9 cellular contexts compared by ENCODE assay signal in the genomic region with DNA sequence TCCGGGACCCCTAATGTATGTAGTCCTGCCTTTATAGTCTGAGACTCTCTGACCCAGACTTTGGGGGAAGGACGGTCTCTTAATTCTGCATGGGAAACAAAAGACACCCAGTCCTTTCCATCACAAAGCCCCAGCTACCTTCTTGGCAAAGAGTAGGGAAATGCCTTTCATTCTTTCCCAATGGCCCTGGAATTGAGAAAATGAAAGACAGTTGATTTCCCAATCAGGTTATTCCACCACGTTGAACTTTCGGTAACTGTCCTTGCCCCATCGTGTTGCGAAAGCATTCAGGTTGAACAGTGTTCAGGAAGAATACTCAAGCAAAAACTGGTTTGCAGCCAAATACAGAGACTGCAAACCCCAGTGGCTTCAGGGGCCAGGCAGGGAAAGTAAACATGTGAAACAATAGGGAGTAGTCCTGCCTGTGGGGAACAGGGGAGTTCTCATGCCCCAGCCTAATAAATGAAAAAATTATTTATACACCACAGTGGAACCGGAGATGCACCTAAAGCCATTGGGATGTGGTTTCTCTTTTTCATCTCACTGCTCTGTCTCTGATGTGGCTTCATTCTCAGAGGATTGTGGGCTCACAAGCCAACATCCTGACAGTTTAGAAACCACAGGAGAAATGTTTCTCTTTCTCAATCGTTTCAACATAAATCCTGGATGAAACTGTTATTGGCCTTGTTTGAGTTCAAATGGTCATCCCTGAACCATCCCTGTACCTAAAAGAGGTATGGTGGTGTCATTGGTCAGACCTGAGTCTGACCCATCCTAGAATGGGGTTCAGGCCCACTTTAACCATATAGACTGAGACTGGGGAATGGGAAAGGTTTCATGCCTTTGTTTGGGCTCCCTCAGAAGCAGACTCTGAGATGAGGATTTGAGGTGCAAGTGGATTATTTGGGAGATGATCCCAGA. TPM values are rescaled to one million over a fixed set of nuclear protein-coding genes. Genes with fewer than 3 reads are reported as not detected.
DNase-seq lines count a peak whose midpoint lies in the region; ATAC-seq, FAIRE-seq and TF ChIP-seq lines count a peak whose summit lies in the region.
"Had no signal": no experiment of that assay in that cellular context is flagged by ENCODE, and none has a peak within 500 bp of the region (broad histone marks: within the 10 kb centered on the region; RNA-seq: fewer than 3 reads in every experiment).

No MANE protein-coding gene starts in this region.

- POLR2A ChIA-PET in HepG2 (lab: Yijun Ruan, JAX): interaction anchor here (0.6 to 1.0 kb wide), 11 partner anchors 8 to 184 kb away, joined by 3 to 10 read pairs (median 3); no protein-coding TSS in a partner anchor

- no peaks in the 10 kb centered on the region for H4K20me1 ChIP-seq in HepG2 (ENCODE audit: insufficient read depth, low read length)

- intact Hi-C loops in HepG2 (cut with micrococcal nuclease; ENCODE audit: unreplicated experiment): loop anchor here (1.0 kb wide), 1 partner anchor 54 kb away; no protein-coding TSS in a partner anchor

- H3K27me3 ChIP-seq in bronchial epithelial cell (ENCODE audit: control insufficient read depth, insufficient read depth, low read length): no peaks in the 10 kb centered on the region
- H3K27me3 ChIP-seq in HepG2 (ENCODE audit: control insufficient read depth in 1 of 2, insufficient read depth in 2 of 2, low read length in 2 of 2): no peaks in the 10 kb centered on the region

- WGBS in HepG2 (ENCODE audit: low lambda C conversion rate): 1% methylated on average over 8 of the region's 8 CpGs

- peak; percentile 99 to 100 for TF ChIP-seq EP300 in HepG2 (IDR thresholded peaks at IDR 0.05; ENCODE audit: low read depth in 2 of 2, low read length in 2 of 2)
- TF ChIP-seq EP300 in HepG2 (CRISPR knock-in tag; IDR thresholded peaks at IDR 0.05; ENCODE audit: borderline replicate concordance): peak; percentile 98

- TSS peak; percentile 82 for BruUV-seq in HepG2 (replicated peaks; lab: Mats Ljungman, UMichigan)

- H3K9me3 ChIP-seq in HepG2 (ENCODE audit: low read length): no peaks in the 10 kb centered on the region

- peaks cover 24% of the 10 kb centered on the region for H3K4me1 Mint-ChIP-seq in type B pancreatic cell (ENCODE audit: unreplicated experiment)
- H3K4me1 Mint-ChIP-seq: B cell had no signal

- H3K4me3 ChIP-seq in bronchial epithelial cell (ENCODE audit: low read depth, low read length) (no peak overlapping the region), HepG2 (replicated peaks in 1 of 3; ENCODE audit: insufficient read depth in 1 of 3, low read depth in 2 of 3, low read length in 3 of 3) (peak overlapping the region in 2 of 3 experiments; percentile 11 to 45; a peak in 2 of 6 replicates)

- peak overlapping the region; percentile 85 for H3K27ac ChIP-seq in HepG2 (ENCODE audit: extremely low read length, insufficient read depth, low read length)

- H3K36me3 ChIP-seq in bronchial epithelial cell (ENCODE audit: control insufficient read depth, insufficient read depth, low read length) (no peaks in the 10 kb centered on the region), HepG2 (replicated peaks in 1 of 2; ENCODE audit: control insufficient read depth in 1 of 2, insufficient read depth in 2 of 2, low read length in 2 of 2) (no peaks in the 10 kb centered on the region)

- ATAC-seq in HepG2 (peak; percentile 85), GM21529 (IDR thresholded peaks at IDR 0.05; ENCODE audit: unreplicated experiment) (no peak)

- FAIRE-seq in bronchial epithelial cell (lab: Jason Lieb, UNC): no peak
- peak; percentile 98 for FAIRE-seq in HepG2 (lab: Jason Lieb, UNC)

- H3K4me1 ChIP-seq in HepG2 (ENCODE audit: insufficient read depth, low read length): peaks cover 84% of the 10 kb centered on the region

- H3K9me3 Mint-ChIP-seq in type B pancreatic cell: peaks cover 9% of the 10 kb centered on the region

- H2AFZ ChIP-seq in HepG2 (ENCODE audit: low read length): no peak overlapping the region

- no peaks in the 10 kb centered on the region for H3K36me3 Mint-ChIP-seq in type B pancreatic cell

- no peaks in the 10 kb centered on the region for H3K27me3 Mint-ChIP-seq in type B pancreatic cell

- in situ Hi-C loops in HepG2 (cut with HindIII; ENCODE audit: extremely low pct_ligation_motif_present, low pct_unique_long_range_greater_than_20kb): no loop called here

- peak in 1 of 2 experiments; percentile 61; a peak in 2 of 4 replicates for TF ChIP-seq POLR2A in HepG2 (IDR thresholded peaks at IDR 0.05; ENCODE audit: insufficient read depth in 1 of 2, low read depth in 2 of 2, low read length in 2 of 2)

- peak; percentile 62 for TF ChIP-seq RAD21 in HepG2 (CRISPR knock-in tag; IDR thresholded peaks at IDR 0.05)

- H3K27ac Mint-ChIP-seq in type B pancreatic cell: peak overlapping the region; percentile 89
- H3K27ac Mint-ChIP-seq: B cell had no signal

- H3K4me2 ChIP-seq in HepG2 (ENCODE audit: low read depth, low read length): peak overlapping the region; percentile 69

- CTCF ChIA-PET in HepG2 (lab: Yijun Ruan, JAX; ENCODE audit: low intra/inter-chr PET ratio, low total read pairs): no interaction called here

- H3K4me3 Mint-ChIP-seq in type B pancreatic cell: peak overlapping the region; percentile 68
- H3K4me3 Mint-ChIP-seq: B cell had no signal

- no peaks in the 10 kb centered on the region for H3K79me2 ChIP-seq in HepG2 (ENCODE audit: insufficient read depth, low read length)

- DNase-seq in NCI-H1694 treated with DMSO at 0.1 percent for 48 hours (lab: John Stamatoyannopoulos, UW): peak; percentile 12
- no peak for DNase-seq in NCI-H1694 (lab: John Stamatoyannopoulos, UW)
- peak; percentile 79 for DNase-seq in NOMO-1 treated with dmso at 0.1 percent for 144 hours (lab: John Stamatoyannopoulos, UW; ENCODE audit: unreplicated experiment)
- peak; percentile 95 for DNase-seq in bronchial epithelial cell (ENCODE audit: low read depth)
- peak; percentile 100 for DNase-seq in HepG2 (ENCODE audit: low spot score)
- DNase-seq in type B pancreatic cell (ENCODE audit: extremely low spot score, unreplicated experiment): no peak
- DNase-seq in T-helper 9 cell: no peak

- TF ChIP-seq CTCF in bronchial epithelial cell (IDR thresholded peaks at IDR 0.05; ENCODE audit: insufficient read depth, low read length, severe bottlenecking) (no peak), HepG2 (CRISPR knock-in tag; IDR thresholded peaks at IDR 0.05) (peak; percentile 25), type B pancreatic cell (conservative IDR thresholded peaks at IDR 0.05) (no peak)

- peak overlapping the region; percentile 67 for H3K9ac ChIP-seq in HepG2 (ENCODE audit: insufficient read depth, low read depth, low read length)

RNA-seq across cellular contexts. Expression of a gene that starts 44.2 kb away (rescaled TPM):
- 1.6 and 4.6 TPM in 2 replicates for total RNA-seq in bronchial epithelial cell
- 2.6 and 7.4 TPM in 2 replicates for total RNA-seq in HepG2 (2016; rRNA removed; fragmentation: Illumina TruSeq; extraction: Trizol)
- 1.6 TPM in 2 replicates for total RNA-seq in HepG2 (2016; cell fraction: cytosol; rRNA removed; fragmentation: Illumina TruSeq; extraction: Trizol; ENCODE audit: low read depth)
- 2.1 and 7.4 TPM in 2 replicates for total RNA-seq in HepG2 (2016; cell fraction: insoluble cytoplasmic fraction; rRNA removed; fragmentation: Illumina TruSeq; extraction: Trizol)
- total RNA-seq in HepG2 (2016; cell fraction: membrane; rRNA removed; fragmentation: Illumina TruSeq; extraction: Trizol): 2.2 and 2.6 TPM in 2 replicates
- total RNA-seq in HepG2 (2016; cell fraction: nucleus; rRNA removed; fragmentation: Illumina TruSeq; extraction: Trizol): 13.8 and 19.0 TPM in 2 replicates
- polyA plus RNA-seq in HepG2 (2011; rRNA removed): 4.1 and 4.7 TPM in 2 replicates
- 1.4 and 1.8 TPM in 2 replicates for polyA plus RNA-seq in HepG2 (2011; cell fraction: cytosol; rRNA removed)
- 17.3 and 20.8 TPM in 2 replicates for polyA plus RNA-seq in HepG2 (2011; cell fraction: nucleus; rRNA removed)
- 5.9 and 6.1 TPM in 2 replicates for polyA plus RNA-seq in HepG2 (2012)
- 0.68 and 0.75 TPM in 2 replicates for polyA plus RNA-seq in HepG2 (2016; cell fraction: cytosol; fragmentation: Illumina TruSeq; extraction: Trizol; ENCODE audit: low read depth)
- 1.7 and 2.2 TPM in 2 replicates for polyA plus RNA-seq in HepG2 (2016; cell fraction: insoluble cytoplasmic fraction; fragmentation: Illumina TruSeq; extraction: Trizol; ENCODE audit: low read depth)
- polyA plus RNA-seq in HepG2 (2016; cell fraction: membrane; fragmentation: Illumina TruSeq; extraction: Trizol; ENCODE audit: low read depth): 1.2 and 1.5 TPM in 2 replicates
- 21.2 and 22.1 TPM in 2 replicates for polyA plus RNA-seq in HepG2 (2016; cell fraction: nucleus; fragmentation: Illumina TruSeq; extraction: Trizol; ENCODE audit: insufficient read depth, low read depth)
- polyA minus RNA-seq in HepG2 (2011; rRNA and poly(A)+ RNA removed; ENCODE audit: low replicate concordance): 25.8 and 28.2 TPM in 2 replicates
- 0.88 and 2.2 TPM in 2 replicates for polyA minus RNA-seq in HepG2 (2011; cell fraction: cytosol; rRNA and poly(A)+ RNA removed)
- 26.4 and 27.8 TPM in 2 replicates for polyA minus RNA-seq in HepG2 (2011; cell fraction: nucleus; rRNA and poly(A)+ RNA removed)
- 8.6 and 9.4 TPM in 2 replicates for total RNA-seq in type B pancreatic cell (ENCODE audit: low replicate concordance)

RNA-seq across cellular contexts. Expression of a gene that starts 54.8 kb away (rescaled TPM):
- total RNA-seq in bronchial epithelial cell (9.7 and 25.2 TPM in 2 replicates), HepG2 (2016; rRNA removed; fragmentation: Illumina TruSeq; extraction: Trizol) (26.7 and 30.9 TPM in 2 replicates), type B pancreatic cell (ENCODE audit: low replicate concordance) (47.9 and 49.7 TPM in 2 replicates)
- total RNA-seq in HepG2 (2016; cell fraction: cytosol; rRNA removed; fragmentation: Illumina TruSeq; extraction: Trizol; ENCODE audit: low read depth): 8.0 and 8.5 TPM in 2 replicates
- 22.9 and 29.9 TPM in 2 replicates for total RNA-seq in HepG2 (2016; cell fraction: insoluble cytoplasmic fraction; rRNA removed; fragmentation: Illumina TruSeq; extraction: Trizol)
- total RNA-seq in HepG2 (2016; cell fraction: membrane; rRNA removed; fragmentation: Illumina TruSeq; extraction: Trizol): 33.9 and 36.1 TPM in 2 replicates
- 27.2 and 29.5 TPM in 2 replicates for total RNA-seq in HepG2 (2016; cell fraction: nucleus; rRNA removed; fragmentation: Illumina TruSeq; extraction: Trizol)
- 27.3 and 29.3 TPM in 2 replicates for polyA plus RNA-seq in HepG2 (2011; rRNA removed)
- polyA plus RNA-seq in HepG2 (2011; cell fraction: cytosol; rRNA removed): 18.3 and 27.5 TPM in 2 replicates
- polyA plus RNA-seq in HepG2 (2011; cell fraction: nucleus; rRNA removed): 11.9 and 15.8 TPM in 2 replicates
- polyA plus RNA-seq in HepG2 (2012): 18.1 and 19.7 TPM in 2 replicates
- polyA plus RNA-seq in HepG2 (2016; cell fraction: cytosol; fragmentation: Illumina TruSeq; extraction: Trizol; ENCODE audit: low read depth): 5.4 and 5.7 TPM in 2 replicates
- 22.6 and 24.2 TPM in 2 replicates for polyA plus RNA-seq in HepG2 (2016; cell fraction: insoluble cytoplasmic fraction; fragmentation: Illumina TruSeq; extraction: Trizol; ENCODE audit: low read depth)
- 22.9 and 23.5 TPM in 2 replicates for polyA plus RNA-seq in HepG2 (2016; cell fraction: membrane; fragmentation: Illumina TruSeq; extraction: Trizol; ENCODE audit: low read depth)
- 42.1 and 46.2 TPM in 2 replicates for polyA plus RNA-seq in HepG2 (2016; cell fraction: nucleus; fragmentation: Illumina TruSeq; extraction: Trizol; ENCODE audit: insufficient read depth, low read depth)
- polyA minus RNA-seq in HepG2 (2011; rRNA and poly(A)+ RNA removed; ENCODE audit: low replicate concordance): 38.2 and 60.8 TPM in 2 replicates
- 22.1 and 24.1 TPM in 2 replicates for polyA minus RNA-seq in HepG2 (2011; cell fraction: cytosol; rRNA and poly(A)+ RNA removed)
- polyA minus RNA-seq in HepG2 (2011; cell fraction: nucleus; rRNA and poly(A)+ RNA removed): 13.5 and 18.5 TPM in 2 replicates

Comparison
In these comparisons a context has a peak if more than half of its experiments do, and no peak if none do; other contexts are left out.
1. DNase-seq: peak in NCI-H1694 treated with DMSO at 0.1 percent for 48 hours (single experiment), NOMO-1 treated with dmso at 0.1 percent for 144 hours (single experiment), bronchial epithelial cell (single experiment) and HepG2 (single experiment); none in NCI-H1694 (single experiment), type B pancreatic cell (single experiment) and T-helper 9 cell (single experiment).